Comparison of ENCODE assay signal across 8 cellular contexts in genomic region chr1:154784924-154785531, GRCh38.
DNase-seq lines count a peak whose midpoint lies in the region; ATAC-seq, FAIRE-seq and TF ChIP-seq lines count a peak whose summit lies in the region.

No MANE protein-coding gene starts in this region.

- H3K4me1 ChIP-seq in thymus (ENCODE audit: control insufficient read depth, insufficient read depth, low read length): peaks cover 39% of the 10 kb centered on the region

- TF ChIP-seq POLR2A in GM12892 (IDR thresholded peaks at IDR 0.05; ENCODE audit: low read depth, low read length): peak; percentile 36; the same call in 1 of the 2 replicates

- peak; percentile 95 for FAIRE-seq in GM12892 (lab: Jason Lieb, UNC)

- H3K27ac ChIP-seq in thymus (ENCODE audit: low read depth): peak overlapping the region; percentile 96

- 3% methylated on average over 2 of the region's 2 CpGs for WGBS in thymus

- H3K9me3 ChIP-seq in thymus (ENCODE audit: control insufficient read depth): no peaks in the 10 kb centered on the region

- H3K36me3 ChIP-seq in thymus (ENCODE audit: control insufficient read depth, insufficient read depth): no peaks in the 10 kb centered on the region

- H3K4me3 ChIP-seq in thymus (ENCODE audit: low read length): no peak overlapping the region

- no peaks in the 10 kb centered on the region for H3K27me3 ChIP-seq in thymus (ENCODE audit: control insufficient read depth, insufficient read depth)

- peak; percentile 78 for ATAC-seq in GM21619 (IDR thresholded peaks at IDR 0.05; ENCODE audit: unreplicated experiment)

- DNase-seq in GM12892 (ENCODE audit: insufficient read length) (peak; percentile 65), RPMI8226 (peak; percentile 90), SW 1271 (lab: John Stamatoyannopoulos, UW) (no peak), SK-N-DZ (ENCODE audit: low spot score) (no peak), T-helper 9 cell (no peak)
- peak; percentile 13 for DNase-seq in effector CD8-positive, alpha-beta T cell (lab: John Stamatoyannopoulos, UW)

Comparison
In these comparisons a context has a peak if more than half of its experiments do, and no peak if none do; other contexts are left out.
1. DNase-seq: peak in GM12892 (single experiment), RPMI8226 (single experiment) and effector CD8-positive, alpha-beta T cell (single experiment); none in SW 1271 (0 of 2), SK-N-DZ (single experiment) and T-helper 9 cell (single experiment).